ENCODE assay signal across 10 cellular contexts in genomic region chr3:55720614-55721013, GRCh38.
DNase-seq lines count a peak whose midpoint lies in the region; ATAC-seq and TF ChIP-seq lines count a peak whose summit lies in the region.
"Had no signal": no experiment of that assay in that cellular context is flagged by ENCODE, and none has a peak within 500 bp of the region (broad histone marks: within the 10 kb centered on the region; RNA-seq: fewer than 3 reads in every experiment).

No MANE protein-coding gene starts in this region.

- no peak overlapping the region for H3K4me3 Mint-ChIP-seq in T-helper 2 cell treated with Interferon-gamma antibody and Interleukin-4, amounts not matched to agents 5 μg/mL and 100 μg/mL, for 36 hours
- no peak overlapping the region for H3K4me3 Mint-ChIP-seq in activated CD4-positive, alpha-beta T cell treated with anti-CD3 and anti-CD28 coated beads, Interleukin-2, amount 10 ng/mL, durations not matched to agents 24 days and 14 days
- H3K4me3 Mint-ChIP-seq: activated CD4-positive, alpha-beta T cell treated with anti-CD3 and anti-CD28 coated beads, Interleukin-2, amount 10 ng/mL, durations not matched to agents 7 days and 5 days had no signal

- H3K9me3 Mint-ChIP-seq in T-helper 2 cell treated with Interferon-gamma antibody and Interleukin-4, amounts not matched to agents 5 μg/mL and 100 μg/mL, for 36 hours = no peaks in the 10 kb centered on the region
- no peaks in the 10 kb centered on the region for H3K9me3 Mint-ChIP-seq in activated CD4-positive, alpha-beta T cell treated with anti-CD3 and anti-CD28 coated beads, Interleukin-2, amount 10 ng/mL, durations not matched to agents 24 days and 14 days
- H3K9me3 Mint-ChIP-seq: activated CD4-positive, alpha-beta T cell treated with anti-CD3 and anti-CD28 coated beads, Interleukin-2, amount 10 ng/mL, durations not matched to agents 7 days and 5 days had no signal

- peaks cover 12% of the 10 kb centered on the region for H3K4me1 ChIP-seq in adipocyte (ENCODE audit: control insufficient read depth, insufficient read depth, low read length)
- no peaks in the 10 kb centered on the region for H3K4me1 ChIP-seq in left lung
- peaks cover 0 to 8% of the 10 kb centered on the region in 2 donors for H3K4me1 ChIP-seq in uterus

- ATAC-seq in left lung = peak; percentile 60

- no peaks in the 10 kb centered on the region for H3K36me3 Mint-ChIP-seq in T-helper 2 cell treated with Interferon-gamma antibody and Interleukin-4, amounts not matched to agents 5 μg/mL and 100 μg/mL, for 36 hours (ENCODE audit: low read depth)
- no peaks in the 10 kb centered on the region for H3K36me3 Mint-ChIP-seq in activated CD4-positive, alpha-beta T cell treated with anti-CD3 and anti-CD28 coated beads, Interleukin-2, amount 10 ng/mL, durations not matched to agents 24 days and 14 days (ENCODE audit: low read depth)

- no peak overlapping the region for H3K27ac Mint-ChIP-seq in T-helper 2 cell treated with Interferon-gamma antibody and Interleukin-4, amounts not matched to agents 5 μg/mL and 100 μg/mL, for 36 hours
- H3K27ac Mint-ChIP-seq in activated CD4-positive, alpha-beta T cell treated with anti-CD3 and anti-CD28 coated beads, Interleukin-2, amount 10 ng/mL, durations not matched to agents 24 days and 14 days = no peak overlapping the region
- H3K27ac Mint-ChIP-seq: activated CD4-positive, alpha-beta T cell treated with anti-CD3 and anti-CD28 coated beads, Interleukin-2, amount 10 ng/mL, durations not matched to agents 7 days and 5 days had no signal

- DNase-seq in EH (ENCODE audit: low read depth) (peak; percentile 75), HFF-Myc (ENCODE audit: extremely low read depth, low read depth) (no peak), adipocyte (ENCODE audit: low read depth) (peak; percentile 55), left lung (no peak), C1 segment of cervical spinal cord (lab: John Stamatoyannopoulos, UW) (no peak), uterus (no peak)
- DNase-seq in T-helper 2 cell treated with Interferon-gamma antibody and Interleukin-4, amounts not matched to agents 5 μg/mL and 100 μg/mL, for 36 hours (ENCODE audit: low spot score) = no peak
- no peak for DNase-seq in activated CD4-positive, alpha-beta T cell treated with anti-CD3 and anti-CD28 coated beads, Interleukin-2, amount 10 ng/mL, durations not matched to agents 24 days and 14 days
- DNase-seq: activated CD4-positive, alpha-beta T cell treated with anti-CD3 and anti-CD28 coated beads, Interleukin-2, amount 10 ng/mL, durations not matched to agents 7 days and 5 days had no signal

- H3K27ac ChIP-seq in left lung = no peak overlapping the region
- H3K27ac ChIP-seq in uterus = no peak overlapping the region
- H3K27ac ChIP-seq: neutrophil had no signal

- no peak overlapping the region for H3K9ac ChIP-seq in adipocyte (ENCODE audit: low read length)

- no peaks in the 10 kb centered on the region for H3K27me3 Mint-ChIP-seq in T-helper 2 cell treated with Interferon-gamma antibody and Interleukin-4, amounts not matched to agents 5 μg/mL and 100 μg/mL, for 36 hours (ENCODE audit: low read depth)
- H3K27me3 Mint-ChIP-seq in activated CD4-positive, alpha-beta T cell treated with anti-CD3 and anti-CD28 coated beads, Interleukin-2, amount 10 ng/mL, durations not matched to agents 24 days and 14 days = no peaks in the 10 kb centered on the region

- H3K4me1 Mint-ChIP-seq in T-helper 2 cell treated with Interferon-gamma antibody and Interleukin-4, amounts not matched to agents 5 μg/mL and 100 μg/mL, for 36 hours (ENCODE audit: low read depth) = peaks cover 2% of the 10 kb centered on the region
- H3K4me1 Mint-ChIP-seq in activated CD4-positive, alpha-beta T cell treated with anti-CD3 and anti-CD28 coated beads, Interleukin-2, amount 10 ng/mL, durations not matched to agents 24 days and 14 days = no peaks in the 10 kb centered on the region
- H3K4me1 Mint-ChIP-seq: activated CD4-positive, alpha-beta T cell treated with anti-CD3 and anti-CD28 coated beads, Interleukin-2, amount 10 ng/mL, durations not matched to agents 7 days and 5 days had no signal

- no peaks in the 10 kb centered on the region for H3K36me3 ChIP-seq in adipocyte (ENCODE audit: control insufficient read depth, insufficient read depth, low read length, severe bottlenecking)
- H3K36me3 ChIP-seq in left lung = no peaks in the 10 kb centered on the region
- H3K36me3 ChIP-seq in uterus = no peaks in the 10 kb centered on the region
- H3K36me3 ChIP-seq: neutrophil had no signal

- intact Hi-C loops in left lung (cut with DNase I) = no loop called here
- intact Hi-C loops in activated CD4-positive, alpha-beta T cell treated with anti-CD3 and anti-CD28 coated beads, Interleukin-2, amount 10 ng/mL, durations not matched to agents 24 days and 14 days (cut with micrococcal nuclease) = no loop called here
- intact Hi-C loops in uterus (cut with DNase I; ENCODE audit: low total_unique reads) = no loop called here

- TF ChIP-seq CTCF in HFF-Myc (IDR thresholded peaks at IDR 0.05; ENCODE audit: low read depth, low read length, missing control alignments) (peak; percentile 27), left lung (IDR thresholded peaks at IDR 0.05) (no peak), uterus (IDR thresholded peaks at IDR 0.05) (no peak)

- H3K27me3 ChIP-seq in adipocyte (replicated peaks; ENCODE audit: control insufficient read depth, insufficient read depth, low read length) (peaks cover 39% of the 10 kb centered on the region), left lung (peaks cover 0 to 11% of the 10 kb centered on the region in 2 donors), uterus (no peaks in the 10 kb centered on the region)

- H3K4me3 ChIP-seq in HFF-Myc (replicated peaks; ENCODE audit: low read depth, low read length) = no peak overlapping the region
- H3K4me3 ChIP-seq in adipocyte (ENCODE audit: low read length) = no peak overlapping the region
- no peak overlapping the region for H3K4me3 ChIP-seq in left lung
- no peak overlapping the region for H3K4me3 ChIP-seq in uterus

- H3K9me3 ChIP-seq in adipocyte (ENCODE audit: control insufficient read depth, low read length) (no peaks in the 10 kb centered on the region), left lung (no peaks in the 10 kb centered on the region), uterus (no peaks in the 10 kb centered on the region)
- H3K9me3 ChIP-seq: neutrophil had no signal

- no peak for TF ChIP-seq POLR2A in uterus (IDR thresholded peaks at IDR 0.05)

Comparison
In these comparisons a context has a peak if more than half of its experiments do, and no peak if none do; other contexts are left out.
1. DNase-seq: peak in EH (single experiment) and adipocyte (single experiment); none in HFF-Myc (single experiment), left lung (0 of 2), T-helper 2 cell treated with Interferon-gamma antibody and Interleukin-4, amounts not matched to agents 5 μg/mL and 100 μg/mL, for 36 hours (single experiment), activated CD4-positive, alpha-beta T cell treated with anti-CD3 and anti-CD28 coated beads, Interleukin-2, amount 10 ng/mL, durations not matched to agents 24 days and 14 days (single experiment), C1 segment of cervical spinal cord (0 of 14) and uterus (0 of 2).